Comparison of ENCODE assay signal across 16 cellular contexts in the genomic region with DNA sequence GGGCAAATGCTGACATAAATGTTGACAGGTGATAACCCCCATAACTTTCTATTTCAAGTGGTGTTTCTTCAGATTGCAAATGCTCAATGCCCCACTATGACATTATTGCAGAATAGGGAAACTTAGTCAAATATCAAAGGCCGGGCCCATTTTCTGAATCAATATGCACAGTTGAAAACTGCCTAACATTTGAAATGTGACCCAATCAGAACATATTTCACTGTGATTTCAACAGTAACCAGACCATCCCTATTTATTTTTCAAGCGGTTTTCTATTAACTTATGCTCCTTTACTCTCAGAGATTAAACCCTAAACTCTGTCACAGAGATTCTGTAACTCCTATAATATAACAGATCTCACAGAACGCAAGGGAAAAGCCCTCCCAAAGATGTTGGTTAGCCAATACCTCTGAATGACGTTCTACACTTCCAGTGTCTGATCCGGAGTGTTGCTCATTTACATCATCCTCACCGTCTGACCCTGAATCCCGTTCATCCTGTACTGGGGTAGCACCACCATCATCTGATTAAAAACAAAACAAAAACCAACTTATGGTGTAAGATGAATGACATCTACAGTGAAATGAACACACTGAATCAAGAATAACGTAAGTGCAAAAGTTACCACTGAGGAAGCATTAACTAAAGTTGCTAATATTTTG. TPM values are rescaled to one million over a fixed set of nuclear protein-coding genes. Genes with fewer than 3 reads are reported as not detected.
DNase-seq lines count a peak whose midpoint lies in the region; ATAC-seq and TF ChIP-seq lines count a peak whose summit lies in the region.
"Had no signal": no experiment of that assay in that cellular context is flagged by ENCODE, and none has a peak within 500 bp of the region (broad histone marks: within the 10 kb centered on the region; RNA-seq: fewer than 3 reads in every experiment).

No MANE protein-coding gene starts in this region.

- no peak overlapping the region for H3K4ac ChIP-seq in mesendoderm (ENCODE audit: low read depth, low read length)

- WGBS in mesendoderm (ENCODE audit: extremely low coverage, insufficient coverage, low lambda C conversion rate) = no CpG with 5 or more reads among the region's 8 CpGs

- H3K27me3 ChIP-seq in CD4-positive, alpha-beta T cell (ENCODE audit: control insufficient read depth, insufficient read depth, low read length) = no peaks in the 10 kb centered on the region
- H3K27me3 ChIP-seq in mesendoderm (ENCODE audit: insufficient read depth, low read length, poor library complexity) = no peaks in the 10 kb centered on the region

- peaks cover 50% of the 10 kb centered on the region for H3K79me2 ChIP-seq in mesendoderm (ENCODE audit: control insufficient read depth, insufficient read depth, low read length)

- H3K9ac ChIP-seq in mesendoderm (ENCODE audit: low read length) = peak overlapping the region; percentile 41

- H3K79me1 ChIP-seq in mesendoderm (ENCODE audit: low read length) = peaks cover 8% of the 10 kb centered on the region

- POLR2A ChIA-PET in CD4-positive, alpha-beta T cell (lab: Charles Lee) = no interaction called here

- H3K56ac ChIP-seq in mesendoderm (ENCODE audit: low read length) = no peak overlapping the region

- no peak overlapping the region for H3K4me2 ChIP-seq in mesendoderm (ENCODE audit: low read length)

- CTCF ChIA-PET in CD4-positive, alpha-beta T cell (lab: Charles Lee) = no interaction called here

- no peak overlapping the region for H4K5ac ChIP-seq in mesendoderm (ENCODE audit: low read length)

- peak overlapping the region; percentile 36 for H3K27ac Mint-ChIP-seq in CD4-positive, alpha-beta T cell
- peak overlapping the region in 2 of 3 donors; percentile 21 to 45 for H3K27ac Mint-ChIP-seq in IgD-negative memory B cell
- no peak overlapping the region for H3K27ac Mint-ChIP-seq in activated T-helper 2 cell treated with anti-CD3 and anti-CD28 coated beads, Interferon-gamma antibody, Interleukin-2, Interleukin-4, amounts not matched to agents 10 μg/mL and 5 μg/mL and 100 μg/mL, durations not matched to agents 14 hours and 24 hours and 36 hours

- H3K9me3 ChIP-seq in CD4-positive, alpha-beta T cell (ENCODE audit: control insufficient read depth, low read length) = no peaks in the 10 kb centered on the region
- H3K9me3 ChIP-seq: mucosa of descending colon, thoracic aorta had no signal

- intact Hi-C loops in CD4-positive, alpha-beta T cell (cut with DNase I, micrococcal nuclease) = loop anchor here in 1 of 2 experiments (5.0 kb wide), 1 partner anchor 569 kb away; the partner anchor contains the start of gene UGGT1
- intact Hi-C loops in activated T-helper 2 cell treated with anti-CD3 and anti-CD28 coated beads, Interferon-gamma antibody, Interleukin-2, Interleukin-4, amounts not matched to agents 10 μg/mL and 5 μg/mL and 100 μg/mL, durations not matched to agents 14 hours and 24 hours and 36 hours (cut with micrococcal nuclease) = loop anchor here (10.0 kb wide), 1 partner anchor 331 kb away; the partner anchor contains the start of gene POLR2D

- no peak for TF ChIP-seq CTCF in CD4-positive, alpha-beta T cell (IDR thresholded peaks at IDR 0.05)

- H3K36me3 ChIP-seq in mesendoderm (ENCODE audit: control insufficient read depth, insufficient read depth, low read length) = peaks cover 2% of the 10 kb centered on the region
- H3K36me3 ChIP-seq: thoracic aorta had no signal

- no peak overlapping the region for H2AK5ac ChIP-seq in mesendoderm (ENCODE audit: low read length)

- H4K8ac ChIP-seq in mesendoderm (ENCODE audit: low read depth, low read length) = no peak overlapping the region

- no peak for DNase-seq in CD4-positive, alpha-beta T cell
- no peak for DNase-seq in activated T-helper 2 cell treated with anti-CD3 and anti-CD28 coated beads, Interferon-gamma antibody, Interleukin-2, Interleukin-4, amounts not matched to agents 10 μg/mL and 5 μg/mL and 100 μg/mL, durations not matched to agents 14 hours and 24 hours and 36 hours (ENCODE audit: low spot score)
- DNase-seq in mesendoderm (no peak), SIG-M5 treated with dmso at 0.1 percent for 504 hours (lab: John Stamatoyannopoulos, UW; ENCODE audit: unreplicated experiment) (no peak), NCI-H1105 (lab: John Stamatoyannopoulos, UW) (no peak)
- DNase-seq: activated CD4-positive, alpha-beta T cell treated with anti-CD3 and anti-CD28 coated beads for 48 hours; activated naive CD4-positive, alpha-beta T cell; EL; mucosa of descending colon; NCI-H2029 treated with DMSO at 0.1 percent for 48 hours; NCI-H748 treated with DMSO at 0.1 percent for 48 hours had no signal

- H2BK120ac ChIP-seq in mesendoderm (ENCODE audit: low read depth, low read length) = no peak overlapping the region

- H3K4me3 ChIP-seq in mesendoderm (ENCODE audit: low read length) = no peak overlapping the region
- H3K4me3 ChIP-seq: mucosa of descending colon, thoracic aorta had no signal

- peaks cover 64% of the 10 kb centered on the region for H3K36me3 Mint-ChIP-seq in CD4-positive, alpha-beta T cell (ENCODE audit: low read depth)
- peaks cover 5% of the 10 kb centered on the region for H3K36me3 Mint-ChIP-seq in IgD-negative memory B cell
- peaks cover 41% of the 10 kb centered on the region for H3K36me3 Mint-ChIP-seq in activated T-helper 2 cell treated with anti-CD3 and anti-CD28 coated beads, Interferon-gamma antibody, Interleukin-2, Interleukin-4, amounts not matched to agents 10 μg/mL and 5 μg/mL and 100 μg/mL, durations not matched to agents 14 hours and 24 hours and 36 hours (ENCODE audit: low read depth)

- H3K9me3 Mint-ChIP-seq in CD4-positive, alpha-beta T cell = no peaks in the 10 kb centered on the region
- no peaks in the 10 kb centered on the region for H3K9me3 Mint-ChIP-seq in IgD-negative memory B cell
- H3K9me3 Mint-ChIP-seq in activated T-helper 2 cell treated with anti-CD3 and anti-CD28 coated beads, Interferon-gamma antibody, Interleukin-2, Interleukin-4, amounts not matched to agents 10 μg/mL and 5 μg/mL and 100 μg/mL, durations not matched to agents 14 hours and 24 hours and 36 hours = no peaks in the 10 kb centered on the region

- H3K4me3 Mint-ChIP-seq in CD4-positive, alpha-beta T cell = peak overlapping the region; percentile 75
- peak overlapping the region in 3 of 4 donors; percentile 71 to 74 (median 72) for H3K4me3 Mint-ChIP-seq in IgD-negative memory B cell
- peak overlapping the region; percentile 7 for H3K4me3 Mint-ChIP-seq in activated T-helper 2 cell treated with anti-CD3 and anti-CD28 coated beads, Interferon-gamma antibody, Interleukin-2, Interleukin-4, amounts not matched to agents 10 μg/mL and 5 μg/mL and 100 μg/mL, durations not matched to agents 14 hours and 24 hours and 36 hours (ENCODE audit: low read depth)

- H3K27me3 Mint-ChIP-seq in CD4-positive, alpha-beta T cell = no peaks in the 10 kb centered on the region
- no peaks in the 10 kb centered on the region for H3K27me3 Mint-ChIP-seq in IgD-negative memory B cell
- H3K27me3 Mint-ChIP-seq in activated T-helper 2 cell treated with anti-CD3 and anti-CD28 coated beads, Interferon-gamma antibody, Interleukin-2, Interleukin-4, amounts not matched to agents 10 μg/mL and 5 μg/mL and 100 μg/mL, durations not matched to agents 14 hours and 24 hours and 36 hours (ENCODE audit: low read depth) = no peaks in the 10 kb centered on the region

- ATAC-seq in CD4-positive, alpha-beta T cell (ENCODE audit: poor library complexity) = no peak
- ATAC-seq in GM19035 (IDR thresholded peaks at IDR 0.05; ENCODE audit: unreplicated experiment) = no peak
- ATAC-seq: mucosa of descending colon had no signal

- peaks cover 53% of the 10 kb centered on the region for H3K4me1 Mint-ChIP-seq in CD4-positive, alpha-beta T cell (ENCODE audit: low read depth)
- H3K4me1 Mint-ChIP-seq in IgD-negative memory B cell = peaks cover 27 to 32% (median 29%) of the 10 kb centered on the region in 3 donors
- peaks cover 28% of the 10 kb centered on the region for H3K4me1 Mint-ChIP-seq in activated T-helper 2 cell treated with anti-CD3 and anti-CD28 coated beads, Interferon-gamma antibody, Interleukin-2, Interleukin-4, amounts not matched to agents 10 μg/mL and 5 μg/mL and 100 μg/mL, durations not matched to agents 14 hours and 24 hours and 36 hours (ENCODE audit: low read depth)

- H2BK15ac ChIP-seq in mesendoderm (replicated peaks; ENCODE audit: low read depth) = no peak overlapping the region

- no peak overlapping the region for H2BK5ac ChIP-seq in mesendoderm (ENCODE audit: low read length)

- H3K4me1 ChIP-seq in mesendoderm (ENCODE audit: control insufficient read depth, low read depth, low read length) = peaks cover 8% of the 10 kb centered on the region

- no peak overlapping the region for H3K23ac ChIP-seq in mesendoderm (ENCODE audit: low read length)

- H3K27ac ChIP-seq in CD4-positive, alpha-beta T cell (ENCODE audit: low read depth, low read length) = no peak overlapping the region
- H3K27ac ChIP-seq in mesendoderm (ENCODE audit: low read depth, low read length) = no peak overlapping the region
- H3K27ac ChIP-seq: C4-2B, RWPE1, thoracic aorta had no signal

- H3K18ac ChIP-seq in mesendoderm (ENCODE audit: low read length) = no peak overlapping the region

RNA-seq across cellular contexts. Expression of gene IWS1, which starts 2.9 kb away (rescaled TPM):
- 10 to 100 TPM; 24.9 to 26.0 TPM for total RNA-seq in CD4-positive, alpha-beta T cell
- 30.0 TPM for polyA plus RNA-seq in IgD-negative memory B cell
- total RNA-seq in activated T-helper 2 cell treated with anti-CD3 and anti-CD28 coated beads, Interferon-gamma antibody, Interleukin-2, Interleukin-4, amounts not matched to agents 10 μg/mL and 5 μg/mL and 100 μg/mL, durations not matched to agents 14 hours and 24 hours and 36 hours = 54.7 and 58.1 TPM in 2 replicates
- polyA plus RNA-seq in mesendoderm (2013, experiment 1 of 2) = 56.1 TPM
- polyA plus RNA-seq in mesendoderm (2013, experiment 2 of 2) = 56.7 TPM

RNA-seq across cellular contexts. Expression of gene MYO7B, which starts 12.1 kb away (rescaled TPM):
- total RNA-seq in CD4-positive, alpha-beta T cell = under 1 TPM; 0.05 to 0.14 TPM
- 1.1 TPM for polyA plus RNA-seq in IgD-negative memory B cell
- 0.07 and 0.30 TPM in 2 replicates for total RNA-seq in activated T-helper 2 cell treated with anti-CD3 and anti-CD28 coated beads, Interferon-gamma antibody, Interleukin-2, Interleukin-4, amounts not matched to agents 10 μg/mL and 5 μg/mL and 100 μg/mL, durations not matched to agents 14 hours and 24 hours and 36 hours
- 0.01 TPM for polyA plus RNA-seq in mesendoderm (2013, experiment 1 of 2)
- polyA plus RNA-seq in mesendoderm (2013, experiment 2 of 2) = 0.03 TPM

Comparison
In these comparisons a context has a peak if more than half of its experiments do, and no peak if none do; other contexts are left out.
1. H3K4me3 Mint-ChIP-seq: peak in every context shown above with its lines; median percentile 75 in CD4-positive, alpha-beta T cell; 72 in IgD-negative memory B cell; 7 in activated T-helper 2 cell treated with anti-CD3 and anti-CD28 coated beads, Interferon-gamma antibody, Interleukin-2, Interleukin-4, amounts not matched to agents 10 μg/mL and 5 μg/mL and 100 μg/mL, durations not matched to agents 14 hours and 24 hours and 36 hours.